Comparison of ENCODE assay signal across 21 cellular contexts in the genomic region with DNA sequence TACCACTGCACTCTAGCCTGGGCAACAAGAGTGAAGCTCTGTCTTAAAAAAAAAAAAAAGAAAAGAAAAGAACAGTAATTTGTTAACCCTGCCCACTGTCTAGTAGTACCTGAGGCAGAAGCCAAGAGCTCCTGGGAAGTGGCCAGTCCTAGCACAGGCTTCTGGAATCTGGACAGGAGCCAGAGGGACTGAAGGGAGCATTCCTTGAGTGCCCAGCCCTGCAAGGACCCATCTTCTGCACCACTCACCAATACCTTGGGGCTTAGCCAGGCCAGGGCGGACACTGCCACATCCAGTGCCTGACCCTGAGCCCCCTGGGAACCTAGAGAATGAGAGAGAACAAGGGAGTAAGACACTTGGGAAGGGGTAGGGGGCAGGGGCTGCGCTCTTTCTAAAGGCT. TPM values are rescaled to one million over a fixed set of nuclear protein-coding genes. Genes with fewer than 3 reads are reported as not detected.
"Had no signal": no experiment of that assay in that cellular context is flagged by ENCODE, and none has a peak within 500 bp of the region (broad histone marks: within the 10 kb centered on the region; RNA-seq: fewer than 3 reads in every experiment).

No MANE protein-coding gene starts in this region.

- H3K27ac Mint-ChIP-seq: mesothelial cell of epicardium; natural killer cell treated with Interleukin-12 subunit alpha and Interleukin-12 subunit beta and Interleukin-15 and Interleukin-18, amount 100 ng/mL, for 72 hours; stimulated activated naive CD8-positive, alpha-beta T cell treated with anti-CD3 and anti-CD28 coated beads, Interleukin-15, Interleukin-2, amounts not matched to agents 100 ng/mL and 50 ng/mL, for 24 hours; WTC11 had no signal

- H3K27me3 ChIP-seq: heart right ventricle, ovary, right atrium auricular region, tibial nerve, vagina had no signal

- ATAC-seq: heart right ventricle; left lobe of liver; natural killer cell treated with Interleukin-12 subunit alpha and Interleukin-12 subunit beta and Interleukin-15 and Interleukin-18, amount 100 ng/mL, for 72 hours; WTC11 had no signal

- H3K4me3 ChIP-seq: heart right ventricle, ovary, prostate gland, right atrium auricular region, tibial nerve, vagina had no signal

- H3K4me3 Mint-ChIP-seq: activated naive CD8-positive, alpha-beta T cell treated with anti-CD3 and anti-CD28 coated beads, Interleukin-2, amount 10 ng/mL, durations not matched to agents 7 days and 5 days; mesothelial cell of epicardium; natural killer cell treated with Interleukin-12 subunit alpha and Interleukin-12 subunit beta and Interleukin-15 and Interleukin-18, amount 100 ng/mL, for 72 hours; stimulated activated naive CD8-positive, alpha-beta T cell treated with anti-CD3 and anti-CD28 coated beads, Interleukin-15, Interleukin-2, amounts not matched to agents 100 ng/mL and 50 ng/mL, for 24 hours; WTC11 had no signal

- DNase-seq: activated naive CD4-positive, alpha-beta T cell; activated naive CD8-positive, alpha-beta T cell treated with anti-CD3 and anti-CD28 coated beads, Interleukin-2, amount 10 ng/mL, durations not matched to agents 7 days and 5 days; activated T-cell treated with anti-CD3 and anti-CD28 coated beads, Interleukin-2, amount 50 U/mL, for 1 hour; amniotic stem cell; heart right ventricle; mammary epithelial cell; ovary; stimulated activated CD4-positive, alpha-beta T cell treated with anti-CD3 and anti-CD28 coated beads, Interleukin-12 subunit alpha, Interleukin-12 subunit beta, amount 100 ng/mL, for 4 hours; stimulated activated CD4-positive, alpha-beta T cell treated with anti-CD3 and anti-CD28 coated beads, Interleukin-4, amount 100 ng/mL, for 4 hours; T1000 had no signal

- H3K27ac ChIP-seq: heart right ventricle, ovary, prostate gland, right atrium auricular region, vagina had no signal

- H3K27me3 Mint-ChIP-seq: activated naive CD8-positive, alpha-beta T cell treated with anti-CD3 and anti-CD28 coated beads, Interleukin-2, amount 10 ng/mL, durations not matched to agents 7 days and 5 days; natural killer cell treated with Interleukin-12 subunit alpha and Interleukin-12 subunit beta and Interleukin-15 and Interleukin-18, amount 100 ng/mL, for 72 hours; stimulated activated naive CD8-positive, alpha-beta T cell treated with anti-CD3 and anti-CD28 coated beads, Interleukin-15, Interleukin-2, amounts not matched to agents 100 ng/mL and 50 ng/mL, for 24 hours had no signal

- H3K36me3 ChIP-seq: ovary had no signal

- H3K4me1 Mint-ChIP-seq: mesothelial cell of epicardium, WTC11 had no signal

- H3K9me3 ChIP-seq: heart right ventricle, ovary, prostate gland, right atrium auricular region, tibial nerve, vagina had no signal

- H3K4me1 ChIP-seq: heart right ventricle, prostate gland, right atrium auricular region, tibial nerve, vagina had no signal

- H3K9me3 Mint-ChIP-seq: activated naive CD8-positive, alpha-beta T cell treated with anti-CD3 and anti-CD28 coated beads, Interleukin-2, amount 10 ng/mL, durations not matched to agents 7 days and 5 days; mesothelial cell of epicardium; natural killer cell treated with Interleukin-12 subunit alpha and Interleukin-12 subunit beta and Interleukin-15 and Interleukin-18, amount 100 ng/mL, for 72 hours; stimulated activated naive CD8-positive, alpha-beta T cell treated with anti-CD3 and anti-CD28 coated beads, Interleukin-15, Interleukin-2, amounts not matched to agents 100 ng/mL and 50 ng/mL, for 24 hours; WTC11 had no signal

RNA-seq across cellular contexts. Expression of gene KLHL33, which starts 58.8 kb away (rescaled TPM):
- total RNA-seq: mammary epithelial cell; T-helper 1 cell treated with Interleukin-12 subunit alpha and Interleukin-12 subunit beta and Interleukin-4 antibody, amounts not matched to agents 30 ng/mL and 1 ng/mL, for 36 hours had no signal
- polyA plus RNA-seq: keratinocyte, mammary epithelial cell had no signal
